In the genomic region with DNA sequence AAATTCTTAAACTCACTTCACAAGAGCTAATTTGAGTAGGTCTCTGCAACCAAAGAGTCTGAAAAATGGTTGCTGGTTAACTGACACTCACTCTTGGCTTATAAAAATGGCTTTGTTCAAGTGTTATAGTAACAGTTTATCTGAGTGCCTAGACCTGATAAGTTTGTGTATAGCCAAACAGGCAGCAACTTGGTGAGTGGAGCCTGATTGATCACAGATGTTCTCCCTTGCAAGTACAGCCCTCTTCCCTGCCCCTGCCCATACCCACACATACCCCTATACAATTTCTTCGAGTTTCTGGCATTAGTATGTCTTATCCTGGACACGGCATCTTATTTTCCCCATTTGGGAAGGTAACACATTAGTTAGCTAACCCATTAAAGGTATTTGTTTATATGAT, we compare ENCODE assay signal across 32 cellular contexts.
"Had no signal": no experiment of that assay in that cellular context is flagged by ENCODE, and none has a peak within 500 bp of the region (broad histone marks: within the 10 kb centered on the region; RNA-seq: fewer than 3 reads in every experiment).

No MANE protein-coding gene starts in this region.

- H3K36me3 ChIP-seq: adrenal gland, colonic mucosa, gastroesophageal sphincter, heart right ventricle, WERI-Rb-1 had no signal

- H3K4me1 Mint-ChIP-seq: activated B cell treated with CpG ODN at 0.5 μM for 24 hours; activated naive CD4-positive, alpha-beta T cell treated with anti-CD3 and anti-CD28 coated beads, Interleukin-2, amount 50 U/mL, for 24 hours; activated naive CD8-positive, alpha-beta T cell treated with anti-CD3 and anti-CD28 coated beads for 36 hours; activated naive CD8-positive, alpha-beta T cell treated with anti-CD3 and anti-CD28 coated beads, Interleukin-2, amount 50 U/mL, for 24 hours; T-helper 17 cell had no signal

- H3K9me3 ChIP-seq: adrenal gland, body of pancreas, colonic mucosa, gastroesophageal sphincter, heart right ventricle had no signal

- H3K27ac ChIP-seq: body of pancreas, colonic mucosa, heart right ventricle, WERI-Rb-1 had no signal

- ATAC-seq: activated CD4-positive, CD25-positive, alpha-beta regulatory T cell treated with anti-CD3 and anti-CD28 coated beads, Interleukin-2, amount 50 U/mL, for 24 hours; activated CD8-positive, alpha-beta T cell treated with anti-CD3 and anti-CD28 coated beads for 36 hours; activated naive CD8-positive, alpha-beta T cell treated with anti-CD3 and anti-CD28 coated beads, Interleukin-2, amount 50 U/mL, for 24 hours; body of pancreas; esophagus mucosa; gastroesophageal sphincter; heart right ventricle; T-helper 17 cell had no signal

- H3K27ac Mint-ChIP-seq: activated B cell treated with CpG ODN at 0.5 μM for 24 hours; activated CD8-positive, alpha-beta T cell treated with anti-CD3 and anti-CD28 coated beads for 36 hours; activated naive CD4-positive, alpha-beta T cell treated with anti-CD3 and anti-CD28 coated beads for 36 hours; activated naive CD4-positive, alpha-beta T cell treated with anti-CD3 and anti-CD28 coated beads, Interleukin-2, amount 50 U/mL, for 24 hours; activated naive CD8-positive, alpha-beta T cell treated with anti-CD3 and anti-CD28 coated beads for 36 hours; activated naive CD8-positive, alpha-beta T cell treated with anti-CD3 and anti-CD28 coated beads, Interleukin-2, amount 50 U/mL, for 24 hours; activated T-helper 1 cell treated with anti-CD3 and anti-CD28 coated beads, Interleukin-12 subunit alpha, Interleukin-12 subunit beta, Interleukin-2, Interleukin-4 antibody, amounts not matched to agents 30 ng/mL and 10 ng/mL and 1 ng/mL, durations not matched to agents 14 hours and 24 hours and 36 hours; activated T-helper 2 cell treated with anti-CD3 and anti-CD28 coated beads, Interferon-gamma antibody, Interleukin-2, Interleukin-4, amounts not matched to agents 10 μg/mL and 5 μg/mL and 100 μg/mL, durations not matched to agents 14 hours and 24 hours and 36 hours; T-helper 17 cell; T-helper 2 cell treated with Interferon-gamma antibody and Interleukin-4, amounts not matched to agents 5 μg/mL and 100 μg/mL, for 36 hours had no signal

- DNase-seq: activated B cell treated with CpG ODN at 0.5 μM for 24 hours; activated CD4-positive, alpha-beta T cell treated with anti-CD3 and anti-CD28 coated beads for 48 hours; activated CD4-positive, alpha-beta T cell treated with anti-CD3 and anti-CD28 coated beads, Interleukin-2, amount 50 U/mL, for 1 hour; activated CD4-positive, alpha-beta T cell treated with anti-CD3 and anti-CD28 coated beads, Interleukin-2, amount 50 U/mL, for 48 hours; activated CD8-positive, alpha-beta memory T cell treated with anti-CD3 and anti-CD28 coated beads for 24 hours; activated CD8-positive, alpha-beta T cell treated with anti-CD3 and anti-CD28 coated beads for 36 hours; activated effector memory CD4-positive, alpha-beta T cell treated with anti-CD3 and anti-CD28 coated beads, Interleukin-2, amount 50 U/mL, for 16 hours; activated naive CD4-positive, alpha-beta T cell treated with anti-CD3 and anti-CD28 coated beads for 36 hours; activated naive CD8-positive, alpha-beta T cell treated with anti-CD3 and anti-CD28 coated beads for 36 hours; activated naive CD8-positive, alpha-beta T cell treated with anti-CD3 and anti-CD28 coated beads, Interleukin-2, amount 50 U/mL, for 24 hours; activated T-cell treated with anti-CD3 and anti-CD28 coated beads, Interleukin-2, amount 50 U/mL, for 48 hours; adrenal gland; amygdala; aorta; body of pancreas; central memory CD4-positive, alpha-beta T cell; cerebellar nuclear complex; colonic mucosa; effector CD8-positive, alpha-beta T cell; foreskin melanocyte; heart right ventricle; T-helper 1 cell; T-helper 17 cell; T1000; WERI-Rb-1 had no signal

- H3K9me3 Mint-ChIP-seq: activated B cell treated with CpG ODN at 0.5 μM for 24 hours; activated CD8-positive, alpha-beta T cell treated with anti-CD3 and anti-CD28 coated beads for 36 hours; activated naive CD4-positive, alpha-beta T cell treated with anti-CD3 and anti-CD28 coated beads for 36 hours; activated naive CD4-positive, alpha-beta T cell treated with anti-CD3 and anti-CD28 coated beads, Interleukin-2, amount 50 U/mL, for 24 hours; activated naive CD8-positive, alpha-beta T cell treated with anti-CD3 and anti-CD28 coated beads for 36 hours; activated naive CD8-positive, alpha-beta T cell treated with anti-CD3 and anti-CD28 coated beads, Interleukin-2, amount 50 U/mL, for 24 hours; activated T-helper 1 cell treated with anti-CD3 and anti-CD28 coated beads, Interleukin-12 subunit alpha, Interleukin-12 subunit beta, Interleukin-2, Interleukin-4 antibody, amounts not matched to agents 30 ng/mL and 10 ng/mL and 1 ng/mL, durations not matched to agents 14 hours and 24 hours and 36 hours; activated T-helper 2 cell treated with anti-CD3 and anti-CD28 coated beads, Interferon-gamma antibody, Interleukin-2, Interleukin-4, amounts not matched to agents 10 μg/mL and 5 μg/mL and 100 μg/mL, durations not matched to agents 14 hours and 24 hours and 36 hours; T-helper 2 cell treated with Interferon-gamma antibody and Interleukin-4, amounts not matched to agents 5 μg/mL and 100 μg/mL, for 36 hours had no signal

- H3K36me3 Mint-ChIP-seq: activated naive CD4-positive, alpha-beta T cell treated with anti-CD3 and anti-CD28 coated beads, Interleukin-2, amount 50 U/mL, for 24 hours; activated naive CD8-positive, alpha-beta T cell treated with anti-CD3 and anti-CD28 coated beads for 36 hours had no signal

- H3K4me3 ChIP-seq: adrenal gland, body of pancreas, colonic mucosa, gastroesophageal sphincter, heart right ventricle had no signal

- H3K27me3 ChIP-seq: adrenal gland, body of pancreas, colonic mucosa, gastroesophageal sphincter, heart right ventricle had no signal

- H3K27me3 Mint-ChIP-seq: activated CD8-positive, alpha-beta T cell treated with anti-CD3 and anti-CD28 coated beads for 36 hours; activated naive CD8-positive, alpha-beta T cell treated with anti-CD3 and anti-CD28 coated beads, Interleukin-2, amount 50 U/mL, for 24 hours had no signal

- H3K4me1 ChIP-seq: adrenal gland, colonic mucosa had no signal

- H3K4me3 Mint-ChIP-seq: activated B cell treated with CpG ODN at 0.5 μM for 24 hours; activated CD8-positive, alpha-beta T cell treated with anti-CD3 and anti-CD28 coated beads for 36 hours; activated naive CD4-positive, alpha-beta T cell treated with anti-CD3 and anti-CD28 coated beads for 36 hours; activated naive CD4-positive, alpha-beta T cell treated with anti-CD3 and anti-CD28 coated beads, Interleukin-2, amount 50 U/mL, for 24 hours; activated naive CD8-positive, alpha-beta T cell treated with anti-CD3 and anti-CD28 coated beads for 36 hours; activated naive CD8-positive, alpha-beta T cell treated with anti-CD3 and anti-CD28 coated beads, Interleukin-2, amount 50 U/mL, for 24 hours; activated T-helper 1 cell treated with anti-CD3 and anti-CD28 coated beads, Interleukin-12 subunit alpha, Interleukin-12 subunit beta, Interleukin-2, Interleukin-4 antibody, amounts not matched to agents 30 ng/mL and 10 ng/mL and 1 ng/mL, durations not matched to agents 14 hours and 24 hours and 36 hours; T-helper 17 cell; T-helper 2 cell treated with Interferon-gamma antibody and Interleukin-4, amounts not matched to agents 5 μg/mL and 100 μg/mL, for 36 hours had no signal
